ENCODE assay signal across 17 cellular contexts in genomic region chr12:64806593-64806992, GRCh38. TPM values are rescaled to one million over a fixed set of nuclear protein-coding genes. Genes with fewer than 3 reads are reported as not detected.
DNase-seq lines count a peak whose midpoint lies in the region; ATAC-seq, FAIRE-seq and TF ChIP-seq lines count a peak whose summit lies in the region.
"Had no signal": no experiment of that assay in that cellular context is flagged by ENCODE, and none has a peak within 500 bp of the region (broad histone marks: within the 10 kb centered on the region; RNA-seq: fewer than 3 reads in every experiment).

No MANE protein-coding gene starts in this region.

- H3K9me3 ChIP-seq in GM23248 (ENCODE audit: low read depth), result no peaks in the 10 kb centered on the region
- H3K9me3 ChIP-seq: mucosa of descending colon had no signal

- 2 to 6% methylated on average over 2 of the region's 2 CpGs for WGBS in GM23248 (ENCODE audit: low coverage in 1 of 2, low lambda C conversion rate in 2 of 2, missing lambda C conversion rate in 2 of 2), 2 experiments

- DNase-seq in GM23248 (peak; percentile 55), NCI-H345 (lab: John Stamatoyannopoulos, UW) (peak; percentile 32), bronchial epithelial cell (ENCODE audit: low read depth) (peak; percentile 64), iris pigment epithelial cell (ENCODE audit: low read depth) (peak; percentile 87), medulla oblongata (ENCODE audit: extremely low spot score) (no peak), cerebellum (ENCODE audit: low spot score) (no peak), AG08396 (ENCODE audit: low spot score) (no peak)
- DNase-seq: activated naive CD8-positive, alpha-beta T cell treated with anti-CD3 and anti-CD28 coated beads for 36 hours; mucosa of descending colon; NCI-H2029 treated with DMSO at 0.1 percent for 48 hours; OCI-M1; retina had no signal

- ATAC-seq in HG03565 (IDR thresholded peaks at IDR 0.05; ENCODE audit: unreplicated experiment), result no peak
- ATAC-seq: left lobe of liver, mucosa of descending colon had no signal

- H3K4me3 ChIP-seq in GM23248 (no peak overlapping the region), bronchial epithelial cell (ENCODE audit: low read depth, low read length) (no peak overlapping the region)
- H3K4me3 ChIP-seq: BLaER1, mucosa of descending colon had no signal

- no peaks in the 10 kb centered on the region for H4K20me1 ChIP-seq in GM23248 (ENCODE audit: insufficient read depth)
- H4K20me1 ChIP-seq: BLaER1 had no signal

- no peak overlapping the region for H3K4me2 ChIP-seq in GM23248 (ENCODE audit: unreplicated experiment)

- no peak overlapping the region for H3K9ac ChIP-seq in GM23248
- H3K9ac ChIP-seq: BLaER1 had no signal

- H3F3A ChIP-seq in GM23248 (ENCODE audit: insufficient read depth), result peaks cover 8% of the 10 kb centered on the region; the same call in 1 of the 2 replicates

- H3K36me3 ChIP-seq in GM23248 (ENCODE audit: low read depth), result no peaks in the 10 kb centered on the region
- no peaks in the 10 kb centered on the region for H3K36me3 ChIP-seq in bronchial epithelial cell (ENCODE audit: control insufficient read depth, insufficient read depth, low read length)
- H3K36me3 ChIP-seq: BLaER1 had no signal

- H3K27ac ChIP-seq in GM23248, result no peak overlapping the region
- H3K27ac ChIP-seq: BLaER1 had no signal

- H2AFZ ChIP-seq in GM23248, result no peak overlapping the region

- H3K79me2 ChIP-seq in GM23248 (ENCODE audit: insufficient read depth), result no peaks in the 10 kb centered on the region

- H3K9me2 ChIP-seq in GM23248 (ENCODE audit: insufficient read depth), result no peaks in the 10 kb centered on the region

- FAIRE-seq in bronchial epithelial cell (lab: Jason Lieb, UNC), result no peak
- FAIRE-seq: GM12891 had no signal

- in situ Hi-C loops in GM23248 (cut with MboI), result no loop called here

- no peak for TF ChIP-seq CTCF in bronchial epithelial cell (IDR thresholded peaks at IDR 0.05; ENCODE audit: insufficient read depth, low read length, severe bottlenecking)

- H3K27me3 ChIP-seq in GM23248 (replicated peaks; ENCODE audit: insufficient read depth) (peaks cover 14% of the 10 kb centered on the region), bronchial epithelial cell (ENCODE audit: control insufficient read depth, insufficient read depth, low read length) (no peaks in the 10 kb centered on the region)
- H3K27me3 ChIP-seq: BLaER1 had no signal

- peaks cover 4% of the 10 kb centered on the region for H3K4me1 ChIP-seq in GM23248 (ENCODE audit: insufficient read depth)

RNA-seq across cellular contexts. Expression of gene TBC1D30, which starts 17.9 kb away (rescaled TPM):
- total RNA-seq in GM23248 (2014; rRNA removed; shearing (Covaris generic)), result not detected in 2 replicates
- 0.09 and 0.49 TPM in 2 replicates for polyA plus RNA-seq in GM23248 (2016; fragmentation: Nextera tagmentation; extraction: Ambion mirVana)
- total RNA-seq in bronchial epithelial cell (2.6 and 4.2 TPM in 2 replicates), cerebellum (30.9 TPM)
- polyA plus RNA-seq: IgD-negative memory B cell had no signal

RNA-seq across cellular contexts. Expression of gene GNS, which starts 47.4 kb away (rescaled TPM):
- 121 and 129 TPM in 2 replicates for total RNA-seq in GM23248 (2014; rRNA removed; shearing (Covaris generic))
- 75.5 and 76.6 TPM in 2 replicates for polyA plus RNA-seq in GM23248 (2016; fragmentation: Nextera tagmentation; extraction: Ambion mirVana)
- total RNA-seq in bronchial epithelial cell (82.7 and 99.0 TPM in 2 replicates), cerebellum (49.3 TPM)

Comparison
In these comparisons a context has a peak if more than half of its experiments do, and no peak if none do; other contexts are left out.
1. DNase-seq: peak in GM23248 (single experiment), NCI-H345 (single experiment), bronchial epithelial cell (single experiment) and iris pigment epithelial cell (single experiment); none in medulla oblongata (single experiment), cerebellum (single experiment) and AG08396 (single experiment).